1 cellular context compared by ENCODE assay signal in the genomic region with DNA sequence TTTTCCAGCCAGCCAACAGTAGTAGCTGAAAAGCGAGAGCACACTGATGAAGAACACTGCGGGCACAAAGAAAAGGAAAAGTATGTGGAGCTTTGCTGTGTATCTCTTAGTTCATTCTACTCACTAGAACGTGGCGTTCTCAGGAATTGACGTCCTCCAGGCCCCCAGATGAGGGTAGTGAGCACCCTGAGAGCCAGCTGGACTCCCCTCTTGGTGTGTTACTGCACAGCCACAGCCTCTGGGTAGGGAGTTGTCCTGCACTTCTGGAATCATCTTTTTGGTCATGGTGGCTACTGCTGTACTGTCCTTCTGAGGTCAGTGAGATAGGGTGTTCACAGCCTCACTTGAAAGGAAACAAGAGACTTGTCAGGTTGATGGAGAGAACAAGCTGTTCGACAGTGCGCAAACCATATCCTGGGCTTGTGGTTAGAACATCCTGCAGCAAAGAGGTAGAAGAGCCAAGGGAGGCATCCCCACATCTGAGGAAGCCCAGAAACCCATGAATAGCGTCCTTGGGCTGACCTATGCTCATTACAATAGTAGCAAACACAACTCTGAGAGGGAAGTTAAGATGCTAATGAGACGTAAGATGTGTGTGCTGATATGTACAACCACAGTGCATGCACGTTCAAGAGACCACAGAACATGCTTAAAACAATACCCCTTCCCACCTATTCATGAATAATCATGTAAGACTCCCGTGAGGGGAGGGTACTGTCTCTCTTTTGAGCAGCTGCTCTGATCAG.
TF ChIP-seq lines count a peak whose summit lies in the region.

No MANE protein-coding gene starts in this region.

TF ChIP-seq in SK-N-SH treated with all-trans-retinoic acid at 6 μM for 48 hours, 23 proteins besides CTCF, POLR2A, EP300 and RAD21 (continued from another document):
- TF ChIP-seq, protein P1, sequence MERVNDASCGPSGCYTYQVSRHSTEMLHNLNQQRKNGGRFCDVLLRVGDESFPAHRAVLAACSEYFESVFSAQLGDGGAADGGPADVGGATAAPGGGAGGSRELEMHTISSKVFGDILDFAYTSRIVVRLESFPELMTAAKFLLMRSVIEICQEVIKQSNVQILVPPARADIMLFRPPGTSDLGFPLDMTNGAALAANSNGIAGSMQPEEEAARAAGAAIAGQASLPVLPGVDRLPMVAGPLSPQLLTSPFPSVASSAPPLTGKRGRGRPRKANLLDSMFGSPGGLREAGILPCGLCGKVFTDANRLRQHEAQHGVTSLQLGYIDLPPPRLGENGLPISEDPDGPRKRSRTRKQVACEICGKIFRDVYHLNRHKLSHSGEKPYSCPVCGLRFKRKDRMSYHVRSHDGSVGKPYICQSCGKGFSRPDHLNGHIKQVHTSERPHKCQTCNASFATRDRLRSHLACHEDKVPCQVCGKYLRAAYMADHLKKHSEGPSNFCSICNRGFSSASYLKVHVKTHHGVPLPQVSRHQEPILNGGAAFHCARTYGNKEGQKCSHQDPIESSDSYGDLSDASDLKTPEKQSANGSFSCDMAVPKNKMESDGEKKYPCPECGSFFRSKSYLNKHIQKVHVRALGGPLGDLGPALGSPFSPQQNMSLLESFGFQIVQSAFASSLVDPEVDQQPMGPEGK (CRISPR knock-in tag; IDR thresholded peaks at IDR 0.05; ENCODE audit: borderline replicate concordance) = no peak
- TF ChIP-seq SNAI2 (CRISPR knock-in tag; IDR thresholded peaks at IDR 0.05) (no peak), ZNF8 (CRISPR knock-in tag; IDR thresholded peaks at IDR 0.05) (no peak), ZNF565 (CRISPR knock-in tag; conservative IDR thresholded peaks at IDR 0.05; ENCODE audit: low read depth) (no peak), GLIS3 (CRISPR knock-in tag; IDR thresholded peaks at IDR 0.05) (no peak), ESRRG (CRISPR knock-in tag; IDR thresholded peaks at IDR 0.05) (no peak), OSR1 (CRISPR knock-in tag; IDR thresholded peaks at IDR 0.05) (no peak), BACH2 (CRISPR knock-in tag; IDR thresholded peaks at IDR 0.05; ENCODE audit: borderline replicate concordance) (no peak), ZC3H10 (CRISPR knock-in tag; IDR thresholded peaks at IDR 0.05) (no peak)
- TF ChIP-seq, protein P2, sequence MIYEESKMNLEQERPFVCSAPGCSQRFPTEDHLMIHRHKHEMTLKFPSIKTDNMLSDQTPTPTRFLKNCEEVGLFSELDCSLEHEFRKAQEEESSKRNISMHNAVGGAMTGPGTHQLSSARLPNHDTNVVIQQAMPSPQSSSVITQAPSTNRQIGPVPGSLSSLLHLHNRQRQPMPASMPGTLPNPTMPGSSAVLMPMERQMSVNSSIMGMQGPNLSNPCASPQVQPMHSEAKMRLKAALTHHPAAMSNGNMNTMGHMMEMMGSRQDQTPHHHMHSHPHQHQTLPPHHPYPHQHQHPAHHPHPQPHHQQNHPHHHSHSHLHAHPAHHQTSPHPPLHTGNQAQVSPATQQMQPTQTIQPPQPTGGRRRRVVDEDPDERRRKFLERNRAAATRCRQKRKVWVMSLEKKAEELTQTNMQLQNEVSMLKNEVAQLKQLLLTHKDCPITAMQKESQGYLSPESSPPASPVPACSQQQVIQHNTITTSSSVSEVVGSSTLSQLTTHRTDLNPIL (CRISPR knock-in tag; IDR thresholded peaks at IDR 0.05; ENCODE audit: low read depth) = no peak
